13 cellular contexts compared by ENCODE assay signal in the genomic region with DNA sequence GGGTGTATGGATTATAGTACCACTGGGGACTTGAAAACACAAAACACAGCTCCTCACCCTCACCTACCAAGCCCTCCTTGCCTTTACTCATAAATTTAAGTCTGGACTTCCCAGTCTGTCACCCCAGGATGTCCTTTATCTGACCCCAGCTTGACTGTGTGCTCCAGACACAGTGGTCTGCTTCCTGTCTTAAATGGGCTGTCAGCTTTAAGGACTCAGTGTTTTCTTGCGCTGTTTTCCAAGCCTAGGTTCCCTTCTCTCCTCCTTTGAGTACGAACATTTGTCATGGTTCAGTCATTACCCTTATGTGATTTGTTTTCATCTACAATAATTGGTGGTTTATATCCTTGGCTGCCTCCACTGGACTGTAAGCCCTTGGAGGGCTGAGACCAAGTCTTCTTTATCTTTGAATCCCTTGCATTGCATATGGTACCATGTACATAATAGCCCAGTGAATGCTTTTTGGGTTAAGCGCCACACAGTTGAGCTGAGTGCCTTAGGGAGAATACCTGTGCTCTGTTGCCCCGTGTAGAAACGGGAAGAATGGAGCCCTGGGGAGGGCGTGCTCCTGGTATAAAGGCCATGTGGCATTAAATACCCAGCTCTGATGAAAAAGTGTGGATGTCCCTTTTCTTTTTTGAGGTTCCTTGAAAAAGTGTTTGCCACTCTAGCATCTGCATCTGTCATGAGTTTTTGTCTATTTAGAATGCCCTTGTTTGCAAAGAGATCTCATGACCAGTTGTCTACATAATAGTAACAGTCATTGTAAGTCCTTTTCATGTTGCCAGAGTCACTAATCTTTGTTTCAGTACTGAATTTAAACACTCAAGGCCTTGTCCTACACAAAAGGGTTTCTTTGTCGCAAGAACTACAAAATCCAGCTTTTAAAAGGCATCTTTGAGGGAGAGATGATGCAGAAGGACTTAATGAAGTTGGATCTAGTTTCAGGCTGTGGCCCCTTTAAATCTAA. TPM values are rescaled to one million over a fixed set of nuclear protein-coding genes. Genes with fewer than 3 reads are reported as not detected.
A peak's percentile ranks its signal among the peaks of the same experiment; 100 is the strongest.
DNase-seq lines count a peak whose midpoint lies in the region; ATAC-seq and TF ChIP-seq lines count a peak whose summit lies in the region.
"Had no signal": no experiment of that assay in that cellular context is flagged by ENCODE, and none has a peak within 500 bp of the region (broad histone marks: within the 10 kb centered on the region; RNA-seq: fewer than 3 reads in every experiment).

No MANE protein-coding gene starts in this region.

- H3K36me3 ChIP-seq in BLaER1 treated with 17β-estradiol and CSF1 and Interleukin-3, amounts not matched to agents 10 nM and 100 nM = peaks cover 0 to 65% (median 31%) of the 10 kb centered on the region in 11 experiments; a peak in 18 of 22 replicates
- H3K36me3 ChIP-seq in IMR-90 (ENCODE audit: control insufficient read depth, insufficient read depth, low read length) = no peaks in the 10 kb centered on the region
- H3K36me3 ChIP-seq in mesodermal cell (ENCODE audit: control insufficient read depth, insufficient read depth, low read length) = no peaks in the 10 kb centered on the region
- no peaks in the 10 kb centered on the region for H3K36me3 ChIP-seq in naive thymus-derived CD4-positive, alpha-beta T cell (ENCODE audit: control insufficient read depth in 2 of 3, insufficient read depth in 3 of 3, low read length in 3 of 3)
- H3K36me3 ChIP-seq: stomach had no signal

- peak overlapping the region in 1 of 9 donors; percentile 29 for H3K27ac Mint-ChIP-seq in naive thymus-derived CD4-positive, alpha-beta T cell
- H3K27ac Mint-ChIP-seq: B cell had no signal

- H2AK5ac ChIP-seq in IMR-90 (ENCODE audit: low read depth, low read length) = peak overlapping the region; percentile 81

- peak overlapping the region in 1 of 10 donors; percentile 40 for H3K4me3 Mint-ChIP-seq in naive thymus-derived CD4-positive, alpha-beta T cell
- H3K4me3 Mint-ChIP-seq: B cell had no signal

- no peak overlapping the region for H3K4me3 ChIP-seq in BLaER1 treated with 17β-estradiol and CSF1 and Interleukin-3, amounts not matched to agents 10 nM and 100 nM
- H3K4me3 ChIP-seq in IMR-90 (ENCODE audit: insufficient read depth, low read depth, low read length) (no peak overlapping the region), mesodermal cell (ENCODE audit: extremely low read depth, insufficient read depth, low read length, poor library complexity, severe bottlenecking) (no peak overlapping the region)
- no peak overlapping the region for H3K4me3 ChIP-seq in naive thymus-derived CD4-positive, alpha-beta T cell (ENCODE audit: low read length)
- H3K4me3 ChIP-seq: stomach had no signal

- peaks cover 30% of the 10 kb centered on the region for H3K9me1 ChIP-seq in IMR-90 (ENCODE audit: insufficient read depth, low read length)

- H2BK5ac ChIP-seq in IMR-90 (ENCODE audit: low read depth, low read length, poor library complexity, severe bottlenecking) = no peak overlapping the region

- H3K27me3 ChIP-seq in BLaER1 treated with 17β-estradiol and CSF1 and Interleukin-3, amounts not matched to agents 10 nM and 100 nM = no peaks in the 10 kb centered on the region
- H3K27me3 ChIP-seq in IMR-90 (ENCODE audit: control insufficient read depth, insufficient read depth, low read length) = no peaks in the 10 kb centered on the region
- no peaks in the 10 kb centered on the region for H3K27me3 ChIP-seq in naive thymus-derived CD4-positive, alpha-beta T cell (ENCODE audit: control insufficient read depth in 2 of 2, insufficient read depth in 2 of 2, low read length in 2 of 2)
- H3K27me3 ChIP-seq: stomach had no signal

- H3K4me1 ChIP-seq in BLaER1 treated with 17β-estradiol and CSF1 and Interleukin-3, amounts not matched to agents 10 nM and 100 nM = peaks cover 28 to 64% (median 37%) of the 10 kb centered on the region in 10 experiments
- H3K4me1 ChIP-seq in IMR-90 (ENCODE audit: control insufficient read depth, insufficient read depth, low read length) (peaks cover 25% of the 10 kb centered on the region), mesodermal cell (ENCODE audit: control insufficient read depth, insufficient read depth, low read length, poor library complexity, severe bottlenecking) (peaks cover 28% of the 10 kb centered on the region)
- H3K4me1 ChIP-seq in naive thymus-derived CD4-positive, alpha-beta T cell (ENCODE audit: control insufficient read depth in 2 of 2, insufficient read depth in 2 of 2, low read length in 2 of 2) = peaks cover 0 to 4% of the 10 kb centered on the region in 2 donors

- H3K27me3 Mint-ChIP-seq in naive thymus-derived CD4-positive, alpha-beta T cell = no peaks in the 10 kb centered on the region
- H3K27me3 Mint-ChIP-seq: B cell had no signal

- DNase-seq in IMR-90 (no peak), dedifferentiated amniotic fluid mesenchymal stem cell (ENCODE audit: extremely low spot score) (no peak), SHP77 (lab: John Stamatoyannopoulos, UW) (no peak), GM13976 (ENCODE audit: low spot score) (no peak)
- no peak for DNase-seq in naive thymus-derived CD4-positive, alpha-beta T cell
- DNase-seq: activated CD4-positive, alpha-beta T cell treated with anti-CD3 and anti-CD28 coated beads, Interleukin-2, amount 50 U/mL, for 4 hours; activated naive CD4-positive, alpha-beta T cell treated with Interleukin-2 at 50 U/mL for 16 hours; stimulated activated CD4-positive, alpha-beta T cell treated with anti-CD3 and anti-CD28 coated beads, Interleukin-1b, Interleukin-23, amount 100 ng/mL, for 48 hours; stomach had no signal

- no peak for TF ChIP-seq RAD21 in IMR-90 (IDR thresholded peaks at IDR 0.05; ENCODE audit: low read length)

- peak overlapping the region; percentile 35; the same call in 2 of the 3 replicates for H2BK15ac ChIP-seq in IMR-90 (ENCODE audit: low read depth, low read length)

- H3K9me3 Mint-ChIP-seq in naive thymus-derived CD4-positive, alpha-beta T cell = no peaks in the 10 kb centered on the region

- peaks cover 38 to 77% of the 10 kb centered on the region in 2 experiments for H3K79me1 ChIP-seq in IMR-90 (ENCODE audit: low read depth in 1 of 2, low read length in 2 of 2)

- H3K14ac ChIP-seq in IMR-90 (replicated peaks; ENCODE audit: low read depth, low read length) = peak overlapping the region; percentile 80

- H3K18ac ChIP-seq in IMR-90 (ENCODE audit: low read depth, low read length) = peak overlapping the region; percentile 70

- H2AFZ ChIP-seq in IMR-90 (replicated peaks; ENCODE audit: low read length, poor library complexity) = no peak overlapping the region

- H3K36me3 Mint-ChIP-seq in naive thymus-derived CD4-positive, alpha-beta T cell = peaks cover 0 to 4% (median 3%) of the 10 kb centered on the region in 5 donors

- peak overlapping the region in 1 of 2 experiments; percentile 31; a peak in 2 of 4 replicates for H4K8ac ChIP-seq in IMR-90 (ENCODE audit: low read depth in 2 of 2, low read length in 2 of 2)

- H2BK20ac ChIP-seq in IMR-90 (ENCODE audit: low read depth, low read length) = peak overlapping the region; percentile 63

- H4K20me1 ChIP-seq in BLaER1 treated with 17β-estradiol and CSF1 and Interleukin-3, amounts not matched to agents 10 nM and 100 nM = peaks cover 4 to 84% (median 66%) of the 10 kb centered on the region in 11 experiments; a peak in 20 of 22 replicates
- H4K20me1 ChIP-seq in IMR-90 (ENCODE audit: insufficient read depth, low read length) = peaks cover 50% of the 10 kb centered on the region

- POLR2A ChIA-PET in IMR-90 (lab: Charles Lee; ENCODE audit: unreplicated experiment) = no interaction called here
- POLR2A ChIA-PET in naive thymus-derived CD4-positive, alpha-beta T cell (lab: Charles Lee) = no interaction called here

- TF ChIP-seq CTCF in IMR-90 (conservative IDR thresholded peaks at IDR 0.05; ENCODE audit: low read depth, low read length) (no peak), GM13976 (IDR thresholded peaks at IDR 0.05; ENCODE audit: borderline replicate concordance, control extremely low read depth, extremely low read depth, insufficient read depth, missing control alignments) (no peak)

- peaks cover 38 to 72% (median 59%) of the 10 kb centered on the region in 7 donors for H3K4me1 Mint-ChIP-seq in naive thymus-derived CD4-positive, alpha-beta T cell

- dilution Hi-C loops in IMR-90 (cut with HindIII; ENCODE audit: low sequenced_read_pairs, unreplicated experiment) = no loop called here

- H3K9me3 ChIP-seq in BLaER1 treated with 17β-estradiol and CSF1 and Interleukin-3, amounts not matched to agents 10 nM and 100 nM (replicated peaks in 1 of 11) = peaks cover 12 to 35% (median 29%) of the 10 kb centered on the region in 11 experiments
- H3K9me3 ChIP-seq in IMR-90 (ENCODE audit: control insufficient read depth, insufficient read depth, low read length) (no peaks in the 10 kb centered on the region), mesodermal cell (ENCODE audit: control insufficient read depth, low read length) (no peaks in the 10 kb centered on the region)
- no peaks in the 10 kb centered on the region for H3K9me3 ChIP-seq in naive thymus-derived CD4-positive, alpha-beta T cell (ENCODE audit: control insufficient read depth in 2 of 3, low read length in 3 of 3)
- H3K9me3 ChIP-seq: stomach had no signal

- no TSS peak for BruUV-seq in IMR-90 (replicated peaks; lab: Mats Ljungman, UMichigan)

- peak overlapping the region; percentile 62 for H3K23ac ChIP-seq in IMR-90 (ENCODE audit: low read depth, low read length)

- CTCF ChIA-PET in IMR-90 (lab: Yijun Ruan, JAX) = interaction anchor here (0.6 kb wide), 1 partner anchor 1991 kb away, joined by 3 read pairs; no protein-coding TSS in a partner anchor
- CTCF ChIA-PET in naive thymus-derived CD4-positive, alpha-beta T cell (lab: Charles Lee) = no interaction called here

- intact Hi-C loops in IMR-90 (cut with micrococcal nuclease) = no loop called here
- intact Hi-C loops in naive thymus-derived CD4-positive, alpha-beta T cell (cut with micrococcal nuclease) = no loop called here

- H3K4ac ChIP-seq in IMR-90 (ENCODE audit: low read depth, low read length) = peak overlapping the region; percentile 58

- ATAC-seq in IMR-90 (ENCODE audit: low read depth) = no peak; the same call in 1 of the 2 replicates
- ATAC-seq in naive thymus-derived CD4-positive, alpha-beta T cell = no peak

- peak overlapping the region; percentile 19 for H4K91ac ChIP-seq in IMR-90 (ENCODE audit: insufficient read depth, low read depth, low read length)

- WGBS in IMR-90 (ENCODE audit: extremely low coverage in 2 of 2, insufficient read length in 1 of 2), 2 experiments = 100% methylated on average over 1 of the region's 7 CpGs; no CpG with 5 or more reads in 1 of the 2 experiments
- 79 to 94% methylated on average over 5 to 6 of the region's 7 CpGs for WGBS in mesodermal cell (ENCODE audit: insufficient coverage in 2 of 2), 2 experiments

- TF ChIP-seq POLR2A in IMR-90 (IDR thresholded peaks at IDR 0.05; ENCODE audit: low read depth, low read length) = no peak

- in situ Hi-C loops in IMR-90 (cut with MboI; ENCODE audit: low sequenced_read_pairs) = loop anchor here (25.0 kb wide), 3 partner anchors 620 to 1130 kb away; a partner anchor contains a TSS
- in situ Hi-C loops in GM13976 (cut with MboI; ENCODE audit: low sequenced_read_pairs, unreplicated experiment) = no loop called here

- no peak overlapping the region for H3K9ac ChIP-seq in BLaER1 treated with 17β-estradiol and CSF1 and Interleukin-3, amounts not matched to agents 10 nM and 100 nM
- H3K9ac ChIP-seq in IMR-90 (ENCODE audit: low read depth, low read length) = no peak overlapping the region; the same call in 1 of the 2 replicates

- peak overlapping the region in 3 of 11 experiments; percentile 15 to 22 (median 19); a peak in 4 of 22 replicates for H3K27ac ChIP-seq in BLaER1 treated with 17β-estradiol and CSF1 and Interleukin-3, amounts not matched to agents 10 nM and 100 nM
- H3K27ac ChIP-seq in IMR-90 (ENCODE audit: insufficient read depth, low read length) (no peak overlapping the region), cingulate gyrus (ENCODE audit: low read depth, low read length) (peak overlapping the region; percentile 66), mesodermal cell (ENCODE audit: low read depth, low read length, severe bottlenecking) (peak overlapping the region; percentile 78)
- H3K27ac ChIP-seq in naive thymus-derived CD4-positive, alpha-beta T cell (ENCODE audit: low read depth, low read length) = no peak overlapping the region

- peak overlapping the region in 7 of 11 experiments; percentile 2 to 67 (median 38); a peak in 15 of 22 replicates for H3K4me2 ChIP-seq in BLaER1 treated with 17β-estradiol and CSF1 and Interleukin-3, amounts not matched to agents 10 nM and 100 nM
- H3K4me2 ChIP-seq in IMR-90 (ENCODE audit: low read depth, low read length) = peak overlapping the region; percentile 6; the same call in 1 of the 2 replicates

- H2BK120ac ChIP-seq in IMR-90 (ENCODE audit: low read depth, low read length) = peak overlapping the region; percentile 58; the same call in 1 of the 2 replicates

- peak overlapping the region; percentile 39 for H2AK9ac ChIP-seq in IMR-90 (replicated peaks; ENCODE audit: low read depth, low read length, poor library complexity)

- H3K56ac ChIP-seq in IMR-90 (ENCODE audit: extremely low read depth, insufficient read depth, low read length) = no peak overlapping the region

- peak overlapping the region; percentile 44; the same call in 1 of the 2 replicates for H4K5ac ChIP-seq in IMR-90 (ENCODE audit: low read depth, low read length)

RNA-seq across cellular contexts. Expression of a gene that starts 14.0 kb away (rescaled TPM):
- total RNA-seq in IMR-90 (2012; rRNA removed) = 70.3 and 70.8 TPM in 2 replicates
- 26.3 and 29.8 TPM in 2 replicates for polyA plus RNA-seq in IMR-90 (2012; rRNA removed)
- 13.5 and 16.4 TPM in 2 replicates for polyA plus RNA-seq in IMR-90 (2012; cell fraction: cytosol; rRNA removed)
- polyA plus RNA-seq in IMR-90 (2012; cell fraction: nucleus; rRNA removed; ENCODE audit: low replicate concordance) = 5.1 and 13.1 TPM in 2 replicates
- polyA plus RNA-seq in mesodermal cell (2013, experiment 1 of 2) = 15.6 TPM
- 15.9 TPM for polyA plus RNA-seq in mesodermal cell (2013, experiment 2 of 2)
- total RNA-seq in naive thymus-derived CD4-positive, alpha-beta T cell = 10 to 100 TPM in 1 of 5 experiments, 1 to 10 TPM in 4; 5.6 to 14.8 (median 6.1) TPM
- 1 to 10 TPM; 3.9 to 5.8 TPM for polyA plus RNA-seq in naive thymus-derived CD4-positive, alpha-beta T cell

Comparison
In these comparisons a context has a peak if more than half of its experiments do, and no peak if none do; other contexts are left out.
1. H3K27ac ChIP-seq: peak in cingulate gyrus (single experiment) and mesodermal cell (single experiment); none in IMR-90 (single experiment) and naive thymus-derived CD4-positive, alpha-beta T cell (single experiment).